ENCODE assay signal across 4 cellular contexts in the genomic region with DNA sequence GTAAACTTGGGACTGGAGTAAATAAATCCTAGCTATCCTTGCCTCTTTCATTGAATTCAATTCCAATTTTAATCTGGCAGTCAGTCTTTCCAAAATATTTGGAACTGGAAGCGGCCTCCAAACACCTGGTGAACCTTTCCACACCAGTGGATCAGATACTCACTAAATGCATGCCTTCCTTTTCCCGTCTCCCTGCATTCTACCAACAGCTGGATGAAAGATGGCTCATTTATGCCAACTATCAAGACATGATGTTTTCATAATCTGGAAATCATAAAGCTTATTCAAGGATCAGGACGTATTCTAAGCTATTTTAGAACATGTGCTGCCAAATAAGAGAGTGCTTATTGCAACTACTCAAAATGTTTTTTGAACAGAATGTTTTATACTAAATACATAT.
"Had no signal": no experiment of that assay in that cellular context is flagged by ENCODE, and none has a peak within 500 bp of the region (broad histone marks: within the 10 kb centered on the region; RNA-seq: fewer than 3 reads in every experiment).

No MANE protein-coding gene starts in this region.

- ATAC-seq: GM23338 had no signal

- H3K4me2 ChIP-seq: GM23338 had no signal

- DNase-seq: H9, HCEC 1CT, IMR-90 had no signal

- H2AFZ ChIP-seq: GM23338 had no signal

- H3K4me3 ChIP-seq: GM23338 had no signal
